In the genomic region with DNA sequence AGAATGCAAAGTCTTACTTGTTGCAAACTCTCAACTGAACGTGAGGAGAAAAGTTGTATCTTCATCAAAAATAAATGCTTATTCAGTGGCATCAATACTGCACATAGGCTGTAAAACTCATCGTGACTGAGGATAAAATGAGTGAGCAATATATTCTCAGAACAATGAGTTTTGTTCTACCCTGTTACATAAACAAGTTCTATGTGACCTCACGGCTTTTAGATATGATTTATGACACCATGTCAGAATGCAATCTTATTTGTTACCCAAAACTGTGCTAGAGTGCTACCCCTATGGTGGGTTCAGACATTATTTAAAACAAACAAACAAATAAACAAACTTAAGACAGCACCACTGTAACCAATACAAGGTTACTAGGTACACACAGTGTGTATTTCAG, we compare ENCODE assay signal across 16 cellular contexts. TPM values are rescaled to one million over a fixed set of nuclear protein-coding genes. Genes with fewer than 3 reads are reported as not detected.
DNase-seq lines count a peak whose midpoint lies in the region; ATAC-seq and TF ChIP-seq lines count a peak whose summit lies in the region.
"Had no signal": no experiment of that assay in that cellular context is flagged by ENCODE, and none has a peak within 500 bp of the region (broad histone marks: within the 10 kb centered on the region; RNA-seq: fewer than 3 reads in every experiment).

No MANE protein-coding gene starts in this region.

- H3K4me3 ChIP-seq in colonic mucosa, result no peak overlapping the region
- H3K4me3 ChIP-seq: GM23248, SJCRH30, thoracic aorta had no signal

- no peak for TF ChIP-seq CTCF in colonic mucosa (IDR thresholded peaks at IDR 0.05)
- no peak for TF ChIP-seq CTCF in GM10266 (IDR thresholded peaks at IDR 0.05; ENCODE audit: control insufficient read depth, insufficient read depth, low read depth, missing control alignments)

- POLR2A ChIA-PET in HEK293T (lab: Yijun Ruan, JAX), result no interaction called here

- H3K36me3 ChIP-seq in colonic mucosa, result no peaks in the 10 kb centered on the region
- H3K36me3 ChIP-seq: thoracic aorta had no signal

- peak; percentile 64 to 68 for ATAC-seq in activated CD4-positive, CD25-positive, alpha-beta regulatory T cell treated with anti-CD3 and anti-CD28 coated beads, Interleukin-2, amount 50 U/mL, for 24 hours
- ATAC-seq in GM18520 (IDR thresholded peaks at IDR 0.05; ENCODE audit: unreplicated experiment), result no peak
- ATAC-seq: right cardiac atrium had no signal

- peak overlapping the region; percentile 15 for H3K27ac ChIP-seq in colonic mucosa
- H3K27ac ChIP-seq: GM23248, SJCRH30, thoracic aorta had no signal

- no peaks in the 10 kb centered on the region for H3K27me3 ChIP-seq in colonic mucosa
- H3K27me3 ChIP-seq: SJCRH30 had no signal

- no peak overlapping the region for H3K9ac ChIP-seq in colonic mucosa (ENCODE audit: low read depth in 2 of 2, low read length in 2 of 2)
- H3K9ac ChIP-seq: GM23248 had no signal

- CTCF ChIA-PET in HEK293T (lab: Yijun Ruan, JAX), result no interaction called here

- peaks cover 13% of the 10 kb centered on the region for H3K4me1 ChIP-seq in colonic mucosa
- H3K4me1 ChIP-seq: SJCRH30 had no signal

- intact Hi-C loops in colonic mucosa (cut with DNase I), result no loop called here

- no peak for DNase-seq in activated CD4-positive, CD25-positive, alpha-beta regulatory T cell (lab: John Stamatoyannopoulos, UW)
- DNase-seq in HEK293T (ENCODE audit: extremely low spot score), result no peak
- no peak for DNase-seq in colonic mucosa
- peak; percentile 20 for DNase-seq in pulmonary artery endothelial cell (ENCODE audit: low read depth, low spot score)
- DNase-seq in DMS53 treated with DMSO at 0.1 percent for 48 hours (lab: John Stamatoyannopoulos, UW; ENCODE audit: unreplicated experiment), result no peak
- DNase-seq in GM10266 (ENCODE audit: extremely low spot score), result no peak
- DNase-seq: glutamatergic neuron, GM23248, MM.1S, NCI-H1930, NCI-H524 treated with DMSO at 0.1 percent for 48 hours, right cardiac atrium had no signal

- H3K9me3 ChIP-seq in colonic mucosa, result no peaks in the 10 kb centered on the region
- H3K9me3 ChIP-seq: SJCRH30, thoracic aorta had no signal

TF ChIP-seq in HEK293T, 16 proteins besides CTCF, POLR2A, EP300 and RAD21:
- TF ChIP-seq TARDBP (IDR thresholded peaks at IDR 0.05), result no peak
- TF ChIP-seq, protein P1, sequence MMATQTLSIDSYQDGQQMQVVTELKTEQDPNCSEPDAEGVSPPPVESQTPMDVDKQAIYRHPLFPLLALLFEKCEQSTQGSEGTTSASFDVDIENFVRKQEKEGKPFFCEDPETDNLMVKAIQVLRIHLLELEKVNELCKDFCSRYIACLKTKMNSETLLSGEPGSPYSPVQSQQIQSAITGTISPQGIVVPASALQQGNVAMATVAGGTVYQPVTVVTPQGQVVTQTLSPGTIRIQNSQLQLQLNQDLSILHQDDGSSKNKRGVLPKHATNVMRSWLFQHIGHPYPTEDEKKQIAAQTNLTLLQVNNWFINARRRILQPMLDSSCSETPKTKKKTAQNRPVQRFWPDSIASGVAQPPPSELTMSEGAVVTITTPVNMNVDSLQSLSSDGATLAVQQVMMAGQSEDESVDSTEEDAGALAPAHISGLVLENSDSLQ (IDR thresholded peaks at IDR 0.05), result peak; percentile 87

RNA-seq across cellular contexts. Expression of a gene that starts 55.4 kb away (rescaled TPM):
- total RNA-seq in colonic mucosa (10 to 100 TPM; 15.7 to 26.4 TPM), pulmonary artery endothelial cell (23.5 and 25.2 TPM in 2 replicates)
